8 cellular contexts compared by ENCODE assay signal in the genomic region with DNA sequence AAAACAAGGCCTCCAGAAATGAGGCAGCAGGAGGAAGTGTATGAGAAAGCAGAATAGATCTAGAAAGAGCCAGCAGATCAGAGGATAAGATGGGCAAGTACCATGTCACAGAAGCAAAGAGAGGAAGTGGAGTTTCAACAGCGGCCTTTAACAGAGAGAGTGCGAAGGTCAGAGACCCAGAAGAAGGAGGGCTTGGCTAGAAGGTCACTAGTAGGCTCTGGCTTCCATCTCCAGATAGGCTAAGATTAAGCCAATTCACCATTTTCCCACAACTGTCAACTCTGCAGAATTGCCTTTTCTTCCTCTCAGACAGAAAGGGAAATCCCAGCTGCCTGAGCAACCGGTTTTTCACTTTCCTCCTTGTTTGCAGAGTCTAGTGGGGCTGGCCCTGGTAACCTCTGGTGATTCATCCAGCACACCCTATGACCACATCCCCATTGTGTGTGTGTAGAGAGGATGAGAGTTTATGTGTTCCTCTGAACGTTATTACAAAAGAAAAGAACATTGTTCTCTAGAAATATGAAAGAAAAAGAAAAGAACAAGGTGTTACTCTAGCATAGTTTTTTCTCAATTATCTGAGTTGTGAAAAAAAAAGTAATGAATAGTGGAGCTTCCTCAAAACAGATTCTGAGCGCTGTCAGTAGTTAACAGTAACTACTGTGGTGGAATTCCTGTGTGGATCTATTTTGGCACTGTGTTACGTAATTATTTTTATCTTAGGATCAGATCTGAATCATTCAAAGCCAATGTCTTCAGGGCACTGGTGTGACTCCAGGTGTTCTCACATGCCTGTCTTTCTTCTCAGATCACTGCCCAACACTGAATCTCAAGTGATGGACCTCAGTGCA.
DNase-seq lines count a peak whose midpoint lies in the region; ATAC-seq, FAIRE-seq and TF ChIP-seq lines count a peak whose summit lies in the region.

No MANE protein-coding gene starts in this region.

- peak; percentile 62 to 87 for DNase-seq in A549 (ENCODE audit: low read depth in 1 of 2, low spot score in 1 of 2)
- no peak for DNase-seq in SK-N-SH
- peak; percentile 56 for DNase-seq in amniotic stem cell (lab: John Stamatoyannopoulos, UW)
- DNase-seq in kidney epithelial cell (ENCODE audit: low read depth) = peak; percentile 92
- peak; percentile 78 for DNase-seq in stimulated activated CD4-positive, alpha-beta T cell treated with anti-CD3 and anti-CD28 coated beads, Interleukin-1b, Interleukin-23, amount 100 ng/mL, for 48 hours
- no peak for DNase-seq in NCI-H345 (lab: John Stamatoyannopoulos, UW)

- H3K27me3 ChIP-seq in SK-N-SH (ENCODE audit: insufficient read depth) (no peaks in the 10 kb centered on the region), kidney epithelial cell (ENCODE audit: control insufficient read depth, insufficient read depth, low read length) (no peaks in the 10 kb centered on the region)

- no peak overlapping the region for H3K4me3 ChIP-seq in A549
- no peak overlapping the region for H3K4me3 ChIP-seq in SK-N-SH (ENCODE audit: low read depth in 2 of 2, low read length in 1 of 2)
- no peak overlapping the region for H3K4me3 ChIP-seq in kidney epithelial cell (ENCODE audit: low read depth, low read length)

- H3K9ac ChIP-seq in SK-N-SH = peak overlapping the region; percentile 42; the same call in 1 of the 2 replicates

- no peaks in the 10 kb centered on the region for H3K9me2 ChIP-seq in SK-N-SH

- peak in 1 of 2 experiments; percentile 49; a peak in 1 of 5 replicates for TF ChIP-seq EP300 in A549 (IDR thresholded peaks at IDR 0.05)
- peak in 1 of 2 experiments; percentile 39; a peak in 1 of 4 replicates for TF ChIP-seq EP300 in SK-N-SH (IDR thresholded peaks at IDR 0.05; ENCODE audit: borderline replicate concordance in 1 of 2, low read depth in 1 of 2, low read length in 1 of 2)

- H3K4me1 ChIP-seq in A549 = peaks cover 30% of the 10 kb centered on the region
- peaks cover 2 to 17% of the 10 kb centered on the region in 2 experiments for H3K4me1 ChIP-seq in SK-N-SH (ENCODE audit: control insufficient read depth in 1 of 2, insufficient read depth in 2 of 2, low read depth in 1 of 2, low read length in 1 of 2)

- WGBS in A549 (ENCODE audit: missing lambda C conversion rate) = 20% methylated on average over 6 of the region's 6 CpGs
- 44% methylated on average over 6 of the region's 6 CpGs for WGBS in SK-N-SH (ENCODE audit: low lambda C conversion rate)

- POLR2A ChIA-PET in A549 (lab: Yijun Ruan, JAX) (interaction anchor here (0.6 to 1.0 kb wide), 3 partner anchors 11 to 57 kb away, joined by 3 to 5 read pairs (median 3); no protein-coding TSS in a partner anchor), SK-N-SH (lab: Yijun Ruan, JAX) (no interaction called here)

- no peak for FAIRE-seq in A549 (lab: Jason Lieb, UNC)

- H2AFZ ChIP-seq in SK-N-SH (ENCODE audit: low read depth) = peak overlapping the region; percentile 67

- peak overlapping the region; percentile 53 to 63; a peak in 5 of 6 replicates for H3K27ac ChIP-seq in A549
- H3K27ac ChIP-seq in SK-N-SH (ENCODE audit: low read depth in 2 of 2, low read length in 1 of 2) = peak overlapping the region; percentile 25 to 85; a peak in 3 of 4 replicates

- H3K4me2 ChIP-seq in A549 = peak overlapping the region; percentile 65
- peak overlapping the region; percentile 14; the same call in 1 of the 2 replicates for H3K4me2 ChIP-seq in SK-N-SH

- H3F3A ChIP-seq in SK-N-SH (replicated peaks; ENCODE audit: insufficient read depth) = peaks cover 15% of the 10 kb centered on the region

- no peak for TF ChIP-seq POLR2A in A549 (IDR thresholded peaks at IDR 0.05; ENCODE audit: low read length)

- H3K36me3 ChIP-seq in SK-N-SH (replicated peaks in 1 of 2; ENCODE audit: control insufficient read depth in 1 of 2, insufficient read depth in 2 of 2, low read length in 1 of 2) (no peaks in the 10 kb centered on the region), kidney epithelial cell (ENCODE audit: control insufficient read depth, insufficient read depth, low read length) (no peaks in the 10 kb centered on the region)

- H3K79me2 ChIP-seq in SK-N-SH (ENCODE audit: insufficient read depth) = no peaks in the 10 kb centered on the region

- no peaks in the 10 kb centered on the region for H3K9me3 ChIP-seq in A549
- no peaks in the 10 kb centered on the region for H3K9me3 ChIP-seq in SK-N-SH

- TF ChIP-seq RAD21 in A549 (conservative IDR thresholded peaks at IDR 0.05 in 1 of 2, IDR thresholded peaks at IDR 0.05 in 1 of 2) = peak in 1 of 2 experiments; percentile 36; a peak in 3 of 5 replicates
- no peak for TF ChIP-seq RAD21 in SK-N-SH (IDR thresholded peaks at IDR 0.05; ENCODE audit: low read length)

- ATAC-seq in A549 (peak; percentile 99 to 100), GM19025 (IDR thresholded peaks at IDR 0.05; ENCODE audit: low read depth, unreplicated experiment) (peak; percentile 99), HG03196 (IDR thresholded peaks at IDR 0.05; ENCODE audit: unreplicated experiment) (peak; percentile 99)

- CTCF ChIA-PET in A549 (lab: Yijun Ruan, JAX) (no interaction called here), SK-N-SH (lab: Yijun Ruan, JAX) (no interaction called here)

- no peak for TF ChIP-seq CTCF in A549 (IDR thresholded peaks at IDR 0.05)
- no peak for TF ChIP-seq CTCF in SK-N-SH (IDR thresholded peaks at IDR 0.05)
- no peak for TF ChIP-seq CTCF in kidney epithelial cell (IDR thresholded peaks at IDR 0.05; ENCODE audit: insufficient read depth, low read length, poor library complexity, severe bottlenecking)

- no peaks in the 10 kb centered on the region for H4K20me1 ChIP-seq in SK-N-SH (ENCODE audit: insufficient read depth)

TF ChIP-seq in A549, 52 proteins besides CTCF, POLR2A, EP300 and RAD21:
- TF ChIP-seq NPAS2 (CRISPR knock-in tag; IDR thresholded peaks at IDR 0.05; ENCODE audit: borderline replicate concordance) = no peak
- peak; percentile 32; the same call in 1 of the 3 replicates for TF ChIP-seq SMC3 (IDR thresholded peaks at IDR 0.05)
- TF ChIP-seq, protein P1, sequence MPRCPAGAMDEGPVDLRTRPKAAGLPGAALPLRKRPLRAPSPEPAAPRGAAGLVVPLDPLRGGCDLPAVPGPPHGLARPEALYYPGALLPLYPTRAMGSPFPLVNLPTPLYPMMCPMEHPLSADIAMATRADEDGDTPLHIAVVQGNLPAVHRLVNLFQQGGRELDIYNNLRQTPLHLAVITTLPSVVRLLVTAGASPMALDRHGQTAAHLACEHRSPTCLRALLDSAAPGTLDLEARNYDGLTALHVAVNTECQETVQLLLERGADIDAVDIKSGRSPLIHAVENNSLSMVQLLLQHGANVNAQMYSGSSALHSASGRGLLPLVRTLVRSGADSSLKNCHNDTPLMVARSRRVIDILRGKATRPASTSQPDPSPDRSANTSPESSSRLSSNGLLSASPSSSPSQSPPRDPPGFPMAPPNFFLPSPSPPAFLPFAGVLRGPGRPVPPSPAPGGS (IDR thresholded peaks at IDR 0.05) = peak; percentile 64; the same call in 1 of the 3 replicates
- peak; percentile 93 for TF ChIP-seq GATA3 (IDR thresholded peaks at IDR 0.05; ENCODE audit: borderline replicate concordance)
- TF ChIP-seq JUNB (IDR thresholded peaks at IDR 0.05) = peak; percentile 84
- no peak for TF ChIP-seq HOXA7 (CRISPR knock-in tag; IDR thresholded peaks at IDR 0.05)
- TF ChIP-seq FOSL2 (IDR thresholded peaks at IDR 0.05) = peak; percentile 76
- peak; percentile 92 for TF ChIP-seq FOSL2 (CRISPR knock-in tag; IDR thresholded peaks at IDR 0.05)
- TF ChIP-seq JUN (IDR thresholded peaks at IDR 0.05) = peak; percentile 50 to 75; a peak in 3 of 5 replicates
- TF ChIP-seq TFCP2L1 (CRISPR knock-in tag; IDR thresholded peaks at IDR 0.05) = no peak
- TF ChIP-seq RARB (CRISPR knock-in tag; IDR thresholded peaks at IDR 0.05) = 0 out of 2 replicates have a peak, but pooled peaks have one; percentile 22
- peak; percentile 97 for TF ChIP-seq MAFK (IDR thresholded peaks at IDR 0.05; ENCODE audit: partially characterized antibody)
- TF ChIP-seq, protein P2, sequence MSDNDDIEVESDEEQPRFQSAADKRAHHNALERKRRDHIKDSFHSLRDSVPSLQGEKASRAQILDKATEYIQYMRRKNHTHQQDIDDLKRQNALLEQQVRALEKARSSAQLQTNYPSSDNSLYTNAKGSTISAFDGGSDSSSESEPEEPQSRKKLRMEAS (IDR thresholded peaks at IDR 0.05) = peak; percentile 50
- peak; percentile 66 to 68 for TF ChIP-seq CEBPB (IDR thresholded peaks at IDR 0.05)

TF ChIP-seq in SK-N-SH, 30 proteins besides CTCF, POLR2A, EP300 and RAD21 (continues in another document):
- TF ChIP-seq TAF1 (IDR thresholded peaks at IDR 0.05; ENCODE audit: borderline replicate concordance, low read depth, low read length) (no peak), GATA2 (CRISPR knock-in tag; IDR thresholded peaks at IDR 0.05) (no peak), NFIC (IDR thresholded peaks at IDR 0.05; ENCODE audit: borderline replicate concordance) (peak; percentile 23; the same call in 1 of the 2 replicates), TCF12 (IDR thresholded peaks at IDR 0.05) (peak; percentile 54), CHD2 (IDR thresholded peaks at IDR 0.05; ENCODE audit: low read length, partially characterized antibody) (no peak), FOSL2 (IDR thresholded peaks at IDR 0.05; ENCODE audit: borderline replicate concordance, low read depth) (peak; percentile 84), TEAD4 (IDR thresholded peaks at IDR 0.05; ENCODE audit: borderline replicate concordance, insufficient read depth) (0 out of 2 replicates have a peak, but pooled peaks have one; percentile 6), ZBTB33 (IDR thresholded peaks at IDR 0.05; ENCODE audit: borderline replicate concordance, low read depth) (no peak)

Comparison
In these comparisons a context has a peak if more than half of its experiments do, and no peak if none do; other contexts are left out.
1. DNase-seq: peak in A549 (2 of 2), amniotic stem cell (single experiment), kidney epithelial cell (single experiment) and stimulated activated CD4-positive, alpha-beta T cell treated with anti-CD3 and anti-CD28 coated beads, Interleukin-1b, Interleukin-23, amount 100 ng/mL, for 48 hours (single experiment); none in SK-N-SH (single experiment) and NCI-H345 (single experiment).
2. Peak in every context shown above with its lines, with median percentiles within 50 percentile points of each other: ATAC-seq.